ENCODE assay signal across 20 cellular contexts in the genomic region with DNA sequence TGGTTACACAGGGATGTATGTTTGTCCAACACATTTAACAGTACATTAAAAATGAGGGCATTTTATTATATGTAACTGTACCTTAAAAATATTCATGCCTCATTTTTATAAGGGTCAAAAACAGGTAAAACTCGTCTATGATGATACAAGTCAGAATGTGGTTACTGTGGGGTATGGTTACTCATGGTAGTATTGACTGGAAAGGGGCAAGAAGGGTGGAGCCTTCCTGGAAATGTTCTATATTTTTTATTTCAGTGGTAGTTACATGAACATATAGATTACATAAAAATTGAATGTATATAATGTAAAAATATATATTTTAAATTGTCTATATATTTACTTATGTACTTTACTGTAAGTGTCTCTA.
A peak's percentile ranks its signal among the peaks of the same experiment; 100 is the strongest.
DNase-seq lines count a peak whose midpoint lies in the region; ATAC-seq, FAIRE-seq and TF ChIP-seq lines count a peak whose summit lies in the region.
"Had no signal": no experiment of that assay in that cellular context is flagged by ENCODE, and none has a peak within 500 bp of the region (broad histone marks: within the 10 kb centered on the region; RNA-seq: fewer than 3 reads in every experiment).

No MANE protein-coding gene starts in this region.

- RAD21 ChIA-PET in GM12878 (lab: Charles Lee; ENCODE audit: unreplicated experiment): interaction anchor here (1.0 to 2.7 kb wide), 3 partner anchors 98 to 106 kb away, joined by 3 to 8 read pairs (median 4); partner anchors contain the start of gene STIM1

- TF ChIP-seq EP300 in GM12878 (IDR thresholded peaks at IDR 0.05; ENCODE audit: borderline replicate concordance in 1 of 2, control insufficient read depth in 1 of 2, low read depth in 2 of 2, low read length in 2 of 2): no peak

- ATAC-seq in T-cell (replicated peaks in 1 of 4): no peak
- no peak for ATAC-seq in GM12878
- ATAC-seq in gastrocnemius medialis: no peak
- no peak for ATAC-seq in GM19455 (IDR thresholded peaks at IDR 0.05; ENCODE audit: unreplicated experiment)
- no peak for ATAC-seq in GM21528 (IDR thresholded peaks at IDR 0.05; ENCODE audit: low FRiP score, unreplicated experiment)
- ATAC-seq: mucosa of descending colon had no signal

- H3K4me1 ChIP-seq in GM12878 (ENCODE audit: control insufficient read depth, insufficient read depth, low read length) (peaks cover 13% of the 10 kb centered on the region; the same call in 1 of the 2 replicates), gastrocnemius medialis (peaks cover 58% of the 10 kb centered on the region in 2 donors)
- H3K4me1 ChIP-seq: HAP-1 had no signal

- peak overlapping the region; percentile 41 for H3K4me3 Mint-ChIP-seq in activated naive CD4-positive, alpha-beta T cell treated with anti-CD3 and anti-CD28 coated beads for 36 hours
- peak overlapping the region; percentile 5 to 71 (median 42) for H3K4me3 Mint-ChIP-seq in T-cell
- H3K4me3 Mint-ChIP-seq: activated B cell treated with CpG ODN at 0.5 μM for 24 hours had no signal

- TF ChIP-seq RAD21 in GM12878 (IDR thresholded peaks at IDR 0.05; ENCODE audit: insufficient read depth, low read depth, low read length): no peak

- no peaks in the 10 kb centered on the region for H3K27me3 Mint-ChIP-seq in activated naive CD4-positive, alpha-beta T cell treated with anti-CD3 and anti-CD28 coated beads for 36 hours (ENCODE audit: low read depth)
- no peaks in the 10 kb centered on the region for H3K27me3 Mint-ChIP-seq in T-cell
- H3K27me3 Mint-ChIP-seq: activated B cell treated with CpG ODN at 0.5 μM for 24 hours had no signal

- BruUV-seq in GM12878 (replicated peaks; lab: Mats Ljungman, UMichigan): no TSS peak

- H3K4me3 ChIP-seq in GM12878 (no peak overlapping the region), gastrocnemius medialis (no peak overlapping the region)
- H3K4me3 ChIP-seq: HAP-1, mucosa of descending colon, right atrium auricular region had no signal

- H3K4me1 Mint-ChIP-seq in activated naive CD4-positive, alpha-beta T cell treated with anti-CD3 and anti-CD28 coated beads for 36 hours (ENCODE audit: low read depth): peaks cover 85% of the 10 kb centered on the region
- peaks cover 92 to 94% (median 93%) of the 10 kb centered on the region in 3 donors for H3K4me1 Mint-ChIP-seq in T-cell

- intact Hi-C loops in activated naive CD4-positive, alpha-beta T cell treated with anti-CD3 and anti-CD28 coated beads for 36 hours (cut with micrococcal nuclease): loop anchor here (1.0 to 2.0 kb wide), 4 partner anchors 8 to 103 kb away; no protein-coding TSS in a partner anchor
- intact Hi-C loops in GM12878 (cut with micrococcal nuclease; ENCODE audit: unreplicated experiment) (no loop called here), gastrocnemius medialis (cut with DNase I; ENCODE audit: low total_unique reads) (no loop called here)

- peak; percentile 52 for DNase-seq in activated naive CD4-positive, alpha-beta T cell treated with anti-CD3 and anti-CD28 coated beads for 36 hours
- no peak for DNase-seq in activated naive CD4-positive, alpha-beta T cell treated with Interleukin-2 at 50 U/mL for 16 hours
- DNase-seq in T-cell (no peak), GM12878 (ENCODE audit: low read depth, low spot score) (no peak), gastrocnemius medialis (no peak), NCI-H2081 treated with DMSO at 0.1 percent for 48 hours (lab: John Stamatoyannopoulos, UW) (no peak)
- DNase-seq: activated B cell treated with CpG ODN at 0.5 μM for 24 hours; amniotic stem cell; central memory CD4-positive, alpha-beta T cell; mucosa of descending colon; NCI-H146; NCI-H2171 treated with DMSO at 0.1 percent for 48 hours; NCI-H748 treated with DMSO at 0.1 percent for 48 hours; occipital lobe; SIG-M5 had no signal

- CTCF ChIA-PET in activated naive CD4-positive, alpha-beta T cell treated with anti-CD3 and anti-CD28 coated beads for 36 hours (lab: Charles Lee): interaction anchor here (1.0 kb wide), 1 partner anchor 106 kb away, joined by 4 read pairs; no protein-coding TSS in a partner anchor
- CTCF ChIA-PET in T-cell (lab: Charles Lee): interaction anchor here in 1 of 2 donors (1.0 kb wide), 1 partner anchor 106 kb away, joined by 3 read pairs; no protein-coding TSS in a partner anchor
- CTCF ChIA-PET in GM12878 (lab: Yijun Ruan, JAX): interaction anchor here (1.5 to 6.5 kb wide), 2 partner anchors 100 to 106 kb away, joined by 7 to 42 read pairs; partner anchors contain the start of gene STIM1

- WGBS in GM12878 (ENCODE audit: insufficient coverage, insufficient replicate concordance, low lambda C conversion rate, missing lambda C conversion rate): 94% methylated on average over 1 of the region's 1 CpG

- in situ Hi-C loops in GM12878 (cut with MboI) (no loop called here), gastrocnemius medialis (cut with MboI; ENCODE audit: low sequenced_read_pairs in 4 of 4) (loop anchor here in 1 of 4 donors (25.0 kb wide), 1 partner anchor 93 kb away; the partner anchor contains the start of gene STIM1)

- H3K9me3 Mint-ChIP-seq in activated naive CD4-positive, alpha-beta T cell treated with anti-CD3 and anti-CD28 coated beads for 36 hours: no peaks in the 10 kb centered on the region
- peaks cover 0 to 7% (median 0%) of the 10 kb centered on the region in 3 donors for H3K9me3 Mint-ChIP-seq in T-cell
- H3K9me3 Mint-ChIP-seq: activated B cell treated with CpG ODN at 0.5 μM for 24 hours had no signal

- no peak overlapping the region for H3K27ac ChIP-seq in GM12878 (ENCODE audit: control insufficient read depth, insufficient read depth)
- H3K27ac ChIP-seq in gastrocnemius medialis: peak overlapping the region in 3 of 4 donors; percentile 23 to 54 (median 46)
- H3K27ac ChIP-seq: C4-2B, right atrium auricular region had no signal

- 0 out of 2 replicates have a peak, but pooled peaks cover 2% of the 10 kb centered on the region for H4K20me1 ChIP-seq in GM12878 (ENCODE audit: control insufficient read depth, insufficient read depth)

- no peak for TF ChIP-seq CTCF in GM12878 (IDR thresholded peaks at IDR 0.05 in 2 of 3, conservative IDR thresholded peaks at IDR 0.05 in 1 of 3; ENCODE audit: control insufficient read depth in 2 of 3, extremely low read depth in 1 of 3, insufficient read depth in 1 of 3, low read depth in 3 of 3, low read length in 3 of 3)
- TF ChIP-seq CTCF in gastrocnemius medialis (IDR thresholded peaks at IDR 0.05 in 4 of 5, conservative IDR thresholded peaks at IDR 0.05 in 1 of 5): no peak

- H3K4me2 ChIP-seq in GM12878 (ENCODE audit: control insufficient read depth, insufficient read depth): no peak overlapping the region

- POLR2A ChIA-PET in T-cell (lab: Charles Lee) (interaction anchor here in 1 of 2 donors (0.6 kb wide), 2 partner anchors 17 to 122 kb away, joined by 3 read pairs; no protein-coding TSS in a partner anchor), GM12878 (lab: Charles Lee) (interaction anchor here (0.5 to 1.1 kb wide), 3 partner anchors 31 to 79 kb away, joined by 3 to 4 read pairs (median 3); no protein-coding TSS in a partner anchor)

- H3K79me2 ChIP-seq in GM12878 (ENCODE audit: control insufficient read depth, insufficient read depth, low read length): peaks cover 9% of the 10 kb centered on the region

- H3K27ac Mint-ChIP-seq in activated naive CD4-positive, alpha-beta T cell treated with anti-CD3 and anti-CD28 coated beads for 36 hours: peak overlapping the region; percentile 92
- peak overlapping the region; percentile 91 to 98 for H3K27ac Mint-ChIP-seq in T-cell
- H3K27ac Mint-ChIP-seq: activated B cell treated with CpG ODN at 0.5 μM for 24 hours had no signal

- H3K36me3 ChIP-seq in GM12878 (ENCODE audit: control insufficient read depth in 2 of 2, insufficient read depth in 2 of 2, low read length in 1 of 2): no peaks in the 10 kb centered on the region
- H3K36me3 ChIP-seq in gastrocnemius medialis: no peaks in the 10 kb centered on the region
- H3K36me3 ChIP-seq: HAP-1, right atrium auricular region had no signal

- no peak overlapping the region for H3K9ac ChIP-seq in GM12878 (ENCODE audit: control insufficient read depth, insufficient read depth, low read length)

- H3K9me3 ChIP-seq in GM12878 (replicated peaks; ENCODE audit: control insufficient read depth, insufficient read depth, low read length): no peaks in the 10 kb centered on the region; the same call in 2 of the 3 replicates
- H3K9me3 ChIP-seq in gastrocnemius medialis: no peaks in the 10 kb centered on the region
- H3K9me3 ChIP-seq: HAP-1, mucosa of descending colon, right atrium auricular region had no signal

- H2AFZ ChIP-seq in GM12878 (ENCODE audit: control insufficient read depth, low read depth, low read length): no peak overlapping the region

- H3K27me3 ChIP-seq in GM12878 (replicated peaks in 1 of 2; ENCODE audit: control insufficient read depth in 2 of 2, insufficient read depth in 2 of 2, low read length in 1 of 2) (no peaks in the 10 kb centered on the region), gastrocnemius medialis (no peaks in the 10 kb centered on the region)
- H3K27me3 ChIP-seq: right atrium auricular region had no signal

- SMC1A ChIA-PET in GM12878 (lab: Charles Lee; ENCODE audit: uncharacterized antibody, unreplicated experiment): interaction anchor here (1.1 to 3.3 kb wide), 4 partner anchors 17 to 106 kb away, joined by 3 to 14 read pairs (median 4); partner anchors contain the start of gene STIM1

- H3K36me3 Mint-ChIP-seq in activated naive CD4-positive, alpha-beta T cell treated with anti-CD3 and anti-CD28 coated beads for 36 hours (ENCODE audit: low read depth): peaks cover 2% of the 10 kb centered on the region
- H3K36me3 Mint-ChIP-seq in T-cell: peaks cover 38% of the 10 kb centered on the region

- FAIRE-seq in GM12878 (lab: Jason Lieb, UNC): peak; percentile 47

- TF ChIP-seq POLR2A in GM12878 (IDR thresholded peaks at IDR 0.05; ENCODE audit: low read depth, low read length) (no peak), gastrocnemius medialis (IDR thresholded peaks at IDR 0.05) (no peak)

TF ChIP-seq in GM12878, 131 proteins besides CTCF, POLR2A, EP300 and RAD21 (continues in another document):
- TF ChIP-seq MYB (IDR thresholded peaks at IDR 0.05; ENCODE audit: borderline replicate concordance, low read depth, low read length) (no peak), NR2F1 (conservative IDR thresholded peaks at IDR 0.05) (no peak), ETV6 (conservative IDR thresholded peaks at IDR 0.05 in 1 of 2, IDR thresholded peaks at IDR 0.05 in 1 of 2; ENCODE audit: borderline replicate concordance in 1 of 2, low read depth in 1 of 2) (no peak), STAT3 (IDR thresholded peaks at IDR 0.05; ENCODE audit: low read depth, low read length) (no peak), CBX5 (IDR thresholded peaks at IDR 0.05; ENCODE audit: low read depth) (no peak), ZNF622 (IDR thresholded peaks at IDR 0.05) (no peak), NFXL1 (IDR thresholded peaks at IDR 0.05; ENCODE audit: borderline replicate concordance) (no peak)
